13 cellular contexts compared by ENCODE assay signal in genomic region chr10:76624470-76624869, GRCh38.
DNase-seq lines count a peak whose midpoint lies in the region; ATAC-seq and TF ChIP-seq lines count a peak whose summit lies in the region.
"Had no signal": no experiment of that assay in that cellular context is flagged by ENCODE, and none has a peak within 500 bp of the region (broad histone marks: within the 10 kb centered on the region; RNA-seq: fewer than 3 reads in every experiment).

No MANE protein-coding gene starts in this region.

- H3K27ac ChIP-seq in thyroid gland: no peak overlapping the region
- no peak overlapping the region for H3K27ac ChIP-seq in naive thymus-derived CD4-positive, alpha-beta T cell (ENCODE audit: low read depth, low read length)
- H3K27ac ChIP-seq: WERI-Rb-1 had no signal

- no peaks in the 10 kb centered on the region for H3K36me3 ChIP-seq in thyroid gland
- H3K36me3 ChIP-seq in naive thymus-derived CD4-positive, alpha-beta T cell (ENCODE audit: control insufficient read depth in 2 of 3, insufficient read depth in 3 of 3, low read length in 3 of 3): no peaks in the 10 kb centered on the region
- H3K36me3 ChIP-seq: WERI-Rb-1 had no signal

- H3K9me3 Mint-ChIP-seq in activated naive CD4-positive, alpha-beta T cell treated with anti-CD3 and anti-CD28 coated beads for 36 hours: peaks cover 10% of the 10 kb centered on the region
- H3K9me3 Mint-ChIP-seq in naive thymus-derived CD4-positive, alpha-beta T cell: peaks cover 2 to 13% (median 7%) of the 10 kb centered on the region in 11 donors

- intact Hi-C loops in thyroid gland (cut with DNase I): no loop called here
- intact Hi-C loops in activated naive CD4-positive, alpha-beta T cell treated with anti-CD3 and anti-CD28 coated beads for 36 hours (cut with micrococcal nuclease): no loop called here
- intact Hi-C loops in naive thymus-derived CD4-positive, alpha-beta T cell (cut with micrococcal nuclease): no loop called here

- DNase-seq in GM12864 (ENCODE audit: low read depth) (peak; percentile 55), thyroid gland (no peak), DMS 273 treated with DMSO at 0.1 percent for 48 hours (lab: John Stamatoyannopoulos, UW) (no peak)
- no peak for DNase-seq in activated naive CD4-positive, alpha-beta T cell treated with anti-CD3 and anti-CD28 coated beads for 36 hours
- no peak for DNase-seq in naive thymus-derived CD4-positive, alpha-beta T cell
- DNase-seq: hippocampal formation; NCI-H1930; stimulated activated naive CD8-positive, alpha-beta T cell treated with anti-CD3 and anti-CD28 coated beads, Interleukin-15, amount 100 ng/mL, for 72 hours; WERI-Rb-1 had no signal

- TF ChIP-seq POLR2A in thyroid gland (IDR thresholded peaks at IDR 0.05): no peak

- POLR2A ChIA-PET in naive thymus-derived CD4-positive, alpha-beta T cell (lab: Charles Lee): no interaction called here

- no peak overlapping the region for H3K4me3 Mint-ChIP-seq in activated naive CD4-positive, alpha-beta T cell treated with anti-CD3 and anti-CD28 coated beads for 36 hours
- no peak overlapping the region for H3K4me3 Mint-ChIP-seq in naive thymus-derived CD4-positive, alpha-beta T cell
- H3K4me3 Mint-ChIP-seq: activated T-helper 1 cell treated with anti-CD3 and anti-CD28 coated beads, Interleukin-12 subunit alpha, Interleukin-12 subunit beta, Interleukin-2, Interleukin-4 antibody, amounts not matched to agents 30 ng/mL and 10 ng/mL and 1 ng/mL, durations not matched to agents 14 hours and 24 hours and 36 hours; stimulated activated naive CD8-positive, alpha-beta T cell treated with anti-CD3 and anti-CD28 coated beads, Interleukin-15, amount 100 ng/mL, for 72 hours had no signal

- CTCF ChIA-PET in activated naive CD4-positive, alpha-beta T cell treated with anti-CD3 and anti-CD28 coated beads for 36 hours (lab: Charles Lee): no interaction called here
- CTCF ChIA-PET in naive thymus-derived CD4-positive, alpha-beta T cell (lab: Charles Lee): no interaction called here

- no peak overlapping the region for H3K4me3 ChIP-seq in GM12864 (ENCODE audit: low read depth, low read length)
- H3K4me3 ChIP-seq in thyroid gland (replicated peaks in 1 of 3): no peak overlapping the region
- H3K4me3 ChIP-seq in naive thymus-derived CD4-positive, alpha-beta T cell (ENCODE audit: low read length): no peak overlapping the region

- ATAC-seq in GM19397 (IDR thresholded peaks at IDR 0.05; ENCODE audit: unreplicated experiment) (peak; percentile 52), HG02852 (IDR thresholded peaks at IDR 0.05; ENCODE audit: unreplicated experiment) (peak; percentile 94), HG03565 (IDR thresholded peaks at IDR 0.05; ENCODE audit: unreplicated experiment) (peak; percentile 98)
- ATAC-seq in naive thymus-derived CD4-positive, alpha-beta T cell: no peak
- ATAC-seq: stimulated activated naive CD8-positive, alpha-beta T cell treated with anti-CD3 and anti-CD28 coated beads, Interleukin-15, amount 100 ng/mL, for 72 hours had no signal

- no peaks in the 10 kb centered on the region for H3K4me1 Mint-ChIP-seq in activated naive CD4-positive, alpha-beta T cell treated with anti-CD3 and anti-CD28 coated beads for 36 hours (ENCODE audit: low read depth)
- H3K4me1 Mint-ChIP-seq in naive thymus-derived CD4-positive, alpha-beta T cell: no peaks in the 10 kb centered on the region
- H3K4me1 Mint-ChIP-seq: stimulated activated naive CD8-positive, alpha-beta T cell treated with anti-CD3 and anti-CD28 coated beads, Interleukin-15, amount 100 ng/mL, for 72 hours had no signal

- no peak overlapping the region for H3K27ac Mint-ChIP-seq in activated naive CD4-positive, alpha-beta T cell treated with anti-CD3 and anti-CD28 coated beads for 36 hours
- H3K27ac Mint-ChIP-seq in naive thymus-derived CD4-positive, alpha-beta T cell: no peak overlapping the region
- H3K27ac Mint-ChIP-seq: activated T-helper 1 cell treated with anti-CD3 and anti-CD28 coated beads, Interleukin-12 subunit alpha, Interleukin-12 subunit beta, Interleukin-2, Interleukin-4 antibody, amounts not matched to agents 30 ng/mL and 10 ng/mL and 1 ng/mL, durations not matched to agents 14 hours and 24 hours and 36 hours; stimulated activated naive CD8-positive, alpha-beta T cell treated with anti-CD3 and anti-CD28 coated beads, Interleukin-15, amount 100 ng/mL, for 72 hours had no signal

- no peaks in the 10 kb centered on the region for H3K27me3 ChIP-seq in thyroid gland
- no peaks in the 10 kb centered on the region for H3K27me3 ChIP-seq in naive thymus-derived CD4-positive, alpha-beta T cell (ENCODE audit: control insufficient read depth in 2 of 2, insufficient read depth in 2 of 2, low read length in 2 of 2)

- H3K27me3 Mint-ChIP-seq in activated naive CD4-positive, alpha-beta T cell treated with anti-CD3 and anti-CD28 coated beads for 36 hours (ENCODE audit: low read depth): no peaks in the 10 kb centered on the region
- H3K27me3 Mint-ChIP-seq in naive thymus-derived CD4-positive, alpha-beta T cell: no peaks in the 10 kb centered on the region
- H3K27me3 Mint-ChIP-seq: stimulated activated naive CD8-positive, alpha-beta T cell treated with anti-CD3 and anti-CD28 coated beads, Interleukin-15, amount 100 ng/mL, for 72 hours had no signal

- H3K9me3 ChIP-seq in thyroid gland: no peaks in the 10 kb centered on the region
- no peaks in the 10 kb centered on the region for H3K9me3 ChIP-seq in naive thymus-derived CD4-positive, alpha-beta T cell (ENCODE audit: control insufficient read depth in 2 of 3, low read length in 3 of 3)

- no peaks in the 10 kb centered on the region for H3K4me1 ChIP-seq in thyroid gland
- no peaks in the 10 kb centered on the region for H3K4me1 ChIP-seq in naive thymus-derived CD4-positive, alpha-beta T cell (ENCODE audit: control insufficient read depth in 2 of 2, insufficient read depth in 2 of 2, low read length in 2 of 2)

- H3K36me3 Mint-ChIP-seq in activated naive CD4-positive, alpha-beta T cell treated with anti-CD3 and anti-CD28 coated beads for 36 hours (ENCODE audit: low read depth): no peaks in the 10 kb centered on the region
- H3K36me3 Mint-ChIP-seq in naive thymus-derived CD4-positive, alpha-beta T cell: peaks cover 0 to 5% (median 0%) of the 10 kb centered on the region in 5 donors

- TF ChIP-seq CTCF in GM12864 (IDR thresholded peaks at IDR 0.05; ENCODE audit: low read depth, low read length, missing control alignments) (no peak), thyroid gland (IDR thresholded peaks at IDR 0.05) (no peak)

- WGBS in thyroid gland, 2 donors: 87 to 93% methylated on average over 6 of the region's 6 CpGs
